ENCODE assay signal across 9 cellular contexts in the genomic region with DNA sequence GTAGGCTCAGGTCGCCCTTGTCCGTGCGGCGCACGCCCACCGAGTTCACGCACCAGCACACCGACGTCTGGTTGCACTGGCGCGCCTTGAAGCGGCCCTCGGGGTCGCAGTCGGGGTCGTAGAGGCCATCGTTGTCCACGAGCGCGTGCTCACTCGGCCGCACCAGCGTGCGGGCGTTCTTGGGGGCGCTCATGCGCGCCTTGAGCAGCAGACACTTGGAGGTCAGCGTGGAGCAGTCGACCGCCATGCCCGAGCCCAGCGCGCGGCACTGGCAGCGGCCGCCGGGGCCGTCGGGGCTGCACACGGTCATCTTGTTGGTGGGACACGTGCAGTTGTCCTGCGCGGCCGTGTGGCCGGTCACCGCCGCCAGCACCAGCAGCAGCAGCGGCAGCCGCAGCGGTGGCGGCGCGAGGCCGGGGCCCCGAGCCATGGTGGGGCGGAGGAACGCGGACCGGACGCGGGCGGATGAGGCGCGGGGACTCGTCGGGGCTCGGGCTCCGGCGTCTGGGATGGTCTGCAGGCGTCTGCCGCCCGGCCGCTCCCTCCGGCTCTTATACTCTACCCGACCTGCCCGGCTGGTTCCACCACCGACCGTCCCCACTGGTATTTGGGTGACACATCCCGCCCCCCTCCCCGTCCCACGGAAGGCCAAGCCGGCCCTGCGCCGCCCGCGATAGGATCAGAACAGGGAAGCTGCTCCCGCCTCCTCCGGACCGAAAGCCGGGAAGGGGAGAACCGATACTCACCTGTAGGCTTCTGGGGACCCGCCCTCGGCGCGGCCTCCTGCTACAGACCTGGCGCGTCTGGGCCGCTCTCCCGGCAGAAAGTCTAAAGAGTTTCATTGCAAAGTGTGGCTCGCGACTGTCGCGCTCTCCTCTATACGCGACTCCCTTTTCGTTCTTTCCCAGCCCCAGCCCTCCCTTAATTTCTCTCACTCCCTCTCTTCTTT. TPM values are rescaled to one million over a fixed set of nuclear protein-coding genes. Genes with fewer than 3 reads are reported as not detected.
DNase-seq lines count a peak whose midpoint lies in the region; ATAC-seq and TF ChIP-seq lines count a peak whose summit lies in the region.
"Had no signal": no experiment of that assay in that cellular context is flagged by ENCODE, and none has a peak within 500 bp of the region (broad histone marks: within the 10 kb centered on the region; RNA-seq: fewer than 3 reads in every experiment).

A gene with protein sequence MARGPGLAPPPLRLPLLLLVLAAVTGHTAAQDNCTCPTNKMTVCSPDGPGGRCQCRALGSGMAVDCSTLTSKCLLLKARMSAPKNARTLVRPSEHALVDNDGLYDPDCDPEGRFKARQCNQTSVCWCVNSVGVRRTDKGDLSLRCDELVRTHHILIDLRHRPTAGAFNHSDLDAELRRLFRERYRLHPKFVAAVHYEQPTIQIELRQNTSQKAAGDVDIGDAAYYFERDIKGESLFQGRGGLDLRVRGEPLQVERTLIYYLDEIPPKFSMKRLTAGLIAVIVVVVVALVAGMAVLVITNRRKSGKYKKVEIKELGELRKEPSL (minus strand): TSS at position 526 of the 949 bp plus-strand sequence. CDS start 96 bp downstream, at position 430.

- no peaks in the 10 kb centered on the region for H3K36me3 ChIP-seq in endodermal cell (ENCODE audit: control insufficient read depth, insufficient read depth, low read length)
- H3K36me3 ChIP-seq in mucosa of stomach (ENCODE audit: control insufficient read depth, insufficient read depth, low read length), result no peaks in the 10 kb centered on the region

- H3K27me3 Mint-ChIP-seq in endodermal cell (ENCODE audit: insufficient read depth), result peaks cover 52% of the 10 kb centered on the region

- peaks cover 26% of the 10 kb centered on the region for H3K4me1 Mint-ChIP-seq in endodermal cell

- WGBS in endodermal cell (ENCODE audit: insufficient coverage in 1 of 2, insufficient read length in 1 of 2), 2 experiments, result 12 to 16% methylated on average over 43 to 107 of the region's 107 CpGs

- peaks cover 55% of the 10 kb centered on the region for H3K27me3 ChIP-seq in endodermal cell (ENCODE audit: control insufficient read depth, insufficient read depth, low read length, poor library complexity, severe bottlenecking)
- no peaks in the 10 kb centered on the region for H3K27me3 ChIP-seq in mucosa of stomach (ENCODE audit: control insufficient read depth, insufficient read depth, low read length)

- ATAC-seq in HG02763 (IDR thresholded peaks at IDR 0.05; ENCODE audit: unreplicated experiment) (no peak), HG02885 (IDR thresholded peaks at IDR 0.05; ENCODE audit: poor library complexity, unreplicated experiment) (no peak)

- no peaks in the 10 kb centered on the region for H3K36me3 Mint-ChIP-seq in endodermal cell (ENCODE audit: low read depth)

- H3K9me3 ChIP-seq in endodermal cell (ENCODE audit: control insufficient read depth, low read length) (no peaks in the 10 kb centered on the region), mucosa of stomach (ENCODE audit: control insufficient read depth, low read length) (no peaks in the 10 kb centered on the region)

- no peak for TF ChIP-seq CTCF in 22Rv1 (IDR thresholded peaks at IDR 0.05)
- peak; percentile 28 for TF ChIP-seq CTCF in endodermal cell (conservative IDR thresholded peaks at IDR 0.05)

- peak within 1 kb of the TSS; percentile 49 for H3K4me3 Mint-ChIP-seq in endodermal cell

- no peak within 1 kb of the TSS for H3K27ac Mint-ChIP-seq in endodermal cell

- H3K4me1 ChIP-seq in endodermal cell (ENCODE audit: control insufficient read depth, insufficient read depth, low read length) (peaks cover 19% of the 10 kb centered on the region), mucosa of stomach (ENCODE audit: control insufficient read depth, insufficient read depth, low read length) (peaks cover 32% of the 10 kb centered on the region)

- peaks cover 5% of the 10 kb centered on the region for H3K9me3 Mint-ChIP-seq in endodermal cell

- H3K27ac ChIP-seq in 22Rv1, result 0 out of 2 replicates have a peak within 1 kb of the TSS, but pooled peaks have one; percentile 20
- H3K27ac ChIP-seq in endodermal cell (ENCODE audit: low read depth, low read length), result no peak within 1 kb of the TSS

- H3K4me3 ChIP-seq in endodermal cell (ENCODE audit: low read length) (no peak within 1 kb of the TSS), mucosa of stomach (ENCODE audit: low read length) (peak within 1 kb of the TSS; percentile 39)

- DNase-seq in NCI-H510A treated with DMSO at 0.1 percent for 48 hours (lab: John Stamatoyannopoulos, UW) (peak; percentile 86), endodermal cell (peak; percentile 92), NCI-H1048 (lab: John Stamatoyannopoulos, UW) (no peak)
- DNase-seq in stimulated activated naive CD4-positive, alpha-beta T cell (lab: John Stamatoyannopoulos, UW), result no peak

- H3K9ac ChIP-seq in endodermal cell (ENCODE audit: extremely low read depth, low read length, poor library complexity, severe bottlenecking) (no peak within 1 kb of the TSS), mucosa of stomach (ENCODE audit: low read length) (peak within 1 kb of the TSS; percentile 89)

RNA-seq across cellular contexts. Expression of the gene that starts here (rescaled TPM):
- total RNA-seq in endodermal cell, result under 1 TPM; 0.46 to 0.51 TPM
- 0.39 TPM for polyA plus RNA-seq in endodermal cell (2013, experiment 1 of 2)
- polyA plus RNA-seq in endodermal cell (2013, experiment 2 of 2), result 0.21 TPM
- total RNA-seq: activated CD8-positive, alpha-beta memory T cell treated with anti-CD3 and anti-CD28 coated beads for 36 hours had no signal

Comparison
In these comparisons a context has a peak if more than half of its experiments do, and no peak if none do; other contexts are left out.
1. Peak in DNase-seq in endodermal cell; RNA of the gene not detected or under 1 TPM.